10 cellular contexts compared by ENCODE assay signal in genomic region chr1:160797861-160798273, GRCh38.
A peak's percentile ranks its signal among the peaks of the same experiment; 100 is the strongest.
DNase-seq lines count a peak whose midpoint lies in the region; ATAC-seq and TF ChIP-seq lines count a peak whose summit lies in the region.
"Had no signal": no experiment of that assay in that cellular context is flagged by ENCODE, and none has a peak within 500 bp of the region (broad histone marks: within the 10 kb centered on the region; RNA-seq: fewer than 3 reads in every experiment).

No MANE protein-coding gene starts in this region.

- ATAC-seq in GM21381 (IDR thresholded peaks at IDR 0.05; ENCODE audit: unreplicated experiment) (no peak), GM18505 (IDR thresholded peaks at IDR 0.05; ENCODE audit: unreplicated experiment) (no peak), HG03135 (IDR thresholded peaks at IDR 0.05; ENCODE audit: unreplicated experiment) (no peak), HG03139 (IDR thresholded peaks at IDR 0.05; ENCODE audit: unreplicated experiment) (no peak)

- DNase-seq in activated CD4-positive, alpha-beta T cell treated with anti-CD3 and anti-CD28 coated beads, Interleukin-2, amount 50 U/mL, for 4 hours = peak; percentile 38 to 42
- peak; percentile 71 for DNase-seq in central memory CD4-positive, alpha-beta T cell
- DNase-seq in stimulated activated CD8-positive, alpha-beta memory T cell treated with anti-CD3 and anti-CD28 coated beads, Interleukin-12 subunit alpha, Interleukin-12 subunit beta, amount 100 ng/mL, for 1 hour (ENCODE audit: low read depth) = peak; percentile 33
- DNase-seq: aorta, lower lobe of right lung had no signal

- H3K9me3 ChIP-seq in KOPT-K1 (ENCODE audit: insufficient read depth, low read length, poor library complexity, severe bottlenecking) = no peaks in the 10 kb centered on the region
- H3K9me3 ChIP-seq: lower lobe of right lung had no signal

- no peaks in the 10 kb centered on the region for H3K36me3 ChIP-seq in KOPT-K1 (ENCODE audit: insufficient read depth, low read length)
- H3K36me3 ChIP-seq: lower lobe of right lung had no signal

- TF ChIP-seq POLR2A in GM18505 (IDR thresholded peaks at IDR 0.05; ENCODE audit: borderline replicate concordance, extremely low read depth, insufficient read depth, insufficient read length) = no peak

- H3K27ac ChIP-seq in KOPT-K1 (ENCODE audit: low read depth, low read length, poor library complexity, severe bottlenecking) = peak overlapping the region; percentile 68
- H3K27ac ChIP-seq: lower lobe of right lung had no signal
